Comparison of ENCODE assay signal across 9 cellular contexts in genomic region chr16:26765087-26765486, GRCh38.
DNase-seq lines count a peak whose midpoint lies in the region; ATAC-seq and TF ChIP-seq lines count a peak whose summit lies in the region.
"Had no signal": no experiment of that assay in that cellular context is flagged by ENCODE, and none has a peak within 500 bp of the region (broad histone marks: within the 10 kb centered on the region; RNA-seq: fewer than 3 reads in every experiment).

No MANE protein-coding gene starts in this region.

- no peak for TF ChIP-seq POLR2A in body of pancreas (IDR thresholded peaks at IDR 0.05)

- H3K4me1 ChIP-seq in body of pancreas, result no peaks in the 10 kb centered on the region

- peak; percentile 49 for ATAC-seq in activated CD4-positive, alpha-beta T cell treated with anti-CD3 and anti-CD28 coated beads for 36 hours
- ATAC-seq in body of pancreas (no peak), HG03378 (IDR thresholded peaks at IDR 0.05; ENCODE audit: unreplicated experiment) (no peak)
- ATAC-seq: activated CD4-positive, CD25-positive, alpha-beta regulatory T cell treated with anti-CD3 and anti-CD28 coated beads, Interleukin-2, amount 50 U/mL, for 24 hours had no signal

- no peak overlapping the region for H3K4me3 Mint-ChIP-seq in activated CD4-positive, alpha-beta T cell treated with anti-CD3 and anti-CD28 coated beads for 36 hours
- H3K4me3 Mint-ChIP-seq in progenitor cell of endocrine pancreas (ENCODE audit: low read depth), result no peak overlapping the region

- CTCF ChIA-PET in activated CD4-positive, alpha-beta T cell treated with anti-CD3 and anti-CD28 coated beads for 36 hours (lab: Charles Lee), result interaction anchor here (1.2 kb wide), 1 partner anchor 61 kb away, joined by 4 read pairs; no protein-coding TSS in a partner anchor

- no peaks in the 10 kb centered on the region for H3K36me3 ChIP-seq in body of pancreas (replicated peaks in 1 of 2; ENCODE audit: insufficient read depth in 1 of 2, low read depth in 2 of 2)

- 23 to 25% methylated on average over 3 to 4 of the region's 4 CpGs for WGBS in body of pancreas, 2 donors

- peak; percentile 17 for DNase-seq in activated CD4-positive, alpha-beta T cell treated with anti-CD3 and anti-CD28 coated beads for 36 hours
- no peak for DNase-seq in activated CD4-positive, alpha-beta T cell treated with anti-CD3 and anti-CD28 coated beads, Interleukin-2, amount 50 U/mL, for 1 hour
- DNase-seq in HT-29 (ENCODE audit: low spot score) (peak; percentile 11), body of pancreas (no peak), progenitor cell of endocrine pancreas (ENCODE audit: low spot score, unreplicated experiment) (no peak), ureter (ENCODE audit: low spot score) (no peak), 8988T (no peak)

- no peaks in the 10 kb centered on the region for H3K27me3 ChIP-seq in body of pancreas

- H3K4me1 Mint-ChIP-seq in activated CD4-positive, alpha-beta T cell treated with anti-CD3 and anti-CD28 coated beads for 36 hours, result peaks cover 3% of the 10 kb centered on the region
- no peaks in the 10 kb centered on the region for H3K4me1 Mint-ChIP-seq in progenitor cell of endocrine pancreas (ENCODE audit: low read depth)

- H3K27ac ChIP-seq in body of pancreas, result no peak overlapping the region

- POLR2A ChIA-PET in activated CD4-positive, alpha-beta T cell treated with anti-CD3 and anti-CD28 coated beads for 36 hours (lab: Charles Lee), result no interaction called here

- TF ChIP-seq CTCF in body of pancreas (IDR thresholded peaks at IDR 0.05) (peak in 6 of 7 experiments; percentile 6 to 40 (median 21)), progenitor cell of endocrine pancreas (IDR thresholded peaks at IDR 0.05; ENCODE audit: unreplicated experiment) (peak; percentile 51)

- no peaks in the 10 kb centered on the region for H3K9me3 ChIP-seq in body of pancreas

- intact Hi-C loops in activated CD4-positive, alpha-beta T cell treated with anti-CD3 and anti-CD28 coated beads for 36 hours (cut with DNase I, micrococcal nuclease), result no loop called here
- intact Hi-C loops in body of pancreas (cut with DNase I), result no loop called here

- peaks cover 19% of the 10 kb centered on the region for H3K27me3 Mint-ChIP-seq in activated CD4-positive, alpha-beta T cell treated with anti-CD3 and anti-CD28 coated beads for 36 hours
- H3K27me3 Mint-ChIP-seq in progenitor cell of endocrine pancreas, result peaks cover 40% of the 10 kb centered on the region

- H3K36me3 Mint-ChIP-seq in activated CD4-positive, alpha-beta T cell treated with anti-CD3 and anti-CD28 coated beads for 36 hours (ENCODE audit: low read depth), result no peaks in the 10 kb centered on the region
- no peaks in the 10 kb centered on the region for H3K36me3 Mint-ChIP-seq in progenitor cell of endocrine pancreas (ENCODE audit: insufficient read depth)

- no peaks in the 10 kb centered on the region for H3K9me3 Mint-ChIP-seq in activated CD4-positive, alpha-beta T cell treated with anti-CD3 and anti-CD28 coated beads for 36 hours (ENCODE audit: low read depth)
- H3K9me3 Mint-ChIP-seq in progenitor cell of endocrine pancreas (ENCODE audit: low read depth), result no peaks in the 10 kb centered on the region

- H3K27ac Mint-ChIP-seq in activated CD4-positive, alpha-beta T cell treated with anti-CD3 and anti-CD28 coated beads for 36 hours, result no peak overlapping the region
- H3K27ac Mint-ChIP-seq in progenitor cell of endocrine pancreas, result no peak overlapping the region

- H3K4me3 ChIP-seq in body of pancreas, result no peak overlapping the region

Comparison
In these comparisons a context has a peak if more than half of its experiments do, and no peak if none do; other contexts are left out.
1. DNase-seq: peak in activated CD4-positive, alpha-beta T cell treated with anti-CD3 and anti-CD28 coated beads for 36 hours (single experiment) and HT-29 (single experiment); none in activated CD4-positive, alpha-beta T cell treated with anti-CD3 and anti-CD28 coated beads, Interleukin-2, amount 50 U/mL, for 1 hour (single experiment), body of pancreas (0 of 4), progenitor cell of endocrine pancreas (single experiment), ureter (single experiment) and 8988T (single experiment).